Comparison of ENCODE assay signal across 18 cellular contexts in genomic region chr7:102889836-102890235, GRCh38. TPM values are rescaled to one million over a fixed set of nuclear protein-coding genes. Genes with fewer than 3 reads are reported as not detected.
"Had no signal": no experiment of that assay in that cellular context is flagged by ENCODE, and none has a peak within 500 bp of the region (broad histone marks: within the 10 kb centered on the region; RNA-seq: fewer than 3 reads in every experiment).

No MANE protein-coding gene starts in this region.

- H2AFZ ChIP-seq: neural progenitor cell had no signal

- H3K36me3 Mint-ChIP-seq: neural progenitor cell had no signal

- H3K9me3 ChIP-seq: testis had no signal

- H3K4me1 ChIP-seq: neural progenitor cell had no signal

- H3K9me3 Mint-ChIP-seq: activated CD4-positive, alpha-beta T cell treated with anti-CD3 and anti-CD28 coated beads, Interleukin-2, amount 10 ng/mL, durations not matched to agents 7 days and 5 days; activated T-helper 2 cell treated with anti-CD3 and anti-CD28 coated beads, Interferon-gamma antibody, Interleukin-2, Interleukin-4, amounts not matched to agents 10 μg/mL and 5 μg/mL and 100 μg/mL, durations not matched to agents 14 hours and 24 hours and 36 hours; endodermal cell; neural progenitor cell had no signal

- H3K4me1 Mint-ChIP-seq: activated CD4-positive, alpha-beta T cell treated with anti-CD3 and anti-CD28 coated beads, Interleukin-2, amount 10 ng/mL, durations not matched to agents 7 days and 5 days; endodermal cell; neural progenitor cell had no signal

- ATAC-seq: esophagus mucosa; left ventricle myocardium superior; right cardiac atrium; stimulated activated naive CD8-positive, alpha-beta T cell treated with anti-CD3 and anti-CD28 coated beads, Interleukin-15, Interleukin-2, amounts not matched to agents 100 U/mL and 50 U/mL, for 24 hours had no signal

- H3K27ac ChIP-seq: foreskin keratinocyte, neural progenitor cell, testis had no signal

- DNase-seq: activated CD4-positive, alpha-beta T cell treated with anti-CD3 and anti-CD28 coated beads, Interleukin-2, amount 10 ng/mL, durations not matched to agents 7 days and 5 days; activated CD4-positive, CD25-positive, alpha-beta regulatory T cell; activated CD8-positive, alpha-beta memory T cell treated with anti-CD3 and anti-CD28 coated beads for 24 hours; activated naive CD4-positive, alpha-beta T cell treated with anti-CD3 and anti-CD28 coated beads, Interleukin-2, amount 50 U/mL, for 16 hours; activated T-cell treated with anti-CD3 and anti-CD28 coated beads for 4 hours; cerebellar nuclear complex; endodermal cell; foreskin keratinocyte; left ventricle myocardium superior; mesendoderm; right cardiac atrium; stimulated activated CD4-positive, alpha-beta T cell treated with anti-CD3 and anti-CD28 coated beads, Interleukin-12 subunit alpha, Interleukin-12 subunit beta, amount 100 ng/mL, for 4 hours; stimulated activated CD4-positive, alpha-beta T cell treated with anti-CD3 and anti-CD28 coated beads, Interleukin-2, amount 100 ng/mL, for 48 hours; stimulated activated naive CD8-positive, alpha-beta T cell treated with anti-CD3 and anti-CD28 coated beads, Interleukin-15, Interleukin-2, amounts not matched to agents 100 U/mL and 50 U/mL, for 24 hours; testis had no signal

- H3K4me3 ChIP-seq: neural progenitor cell, testis had no signal

- H3K27ac Mint-ChIP-seq: activated CD4-positive, alpha-beta T cell treated with anti-CD3 and anti-CD28 coated beads, Interleukin-2, amount 10 ng/mL, durations not matched to agents 7 days and 5 days; activated T-helper 2 cell treated with anti-CD3 and anti-CD28 coated beads, Interferon-gamma antibody, Interleukin-2, Interleukin-4, amounts not matched to agents 10 μg/mL and 5 μg/mL and 100 μg/mL, durations not matched to agents 14 hours and 24 hours and 36 hours; endodermal cell; neural progenitor cell had no signal

- H3K4me3 Mint-ChIP-seq: activated CD4-positive, alpha-beta T cell treated with anti-CD3 and anti-CD28 coated beads, Interleukin-2, amount 10 ng/mL, durations not matched to agents 7 days and 5 days; endodermal cell; neural progenitor cell had no signal

- H3K27me3 ChIP-seq: foreskin keratinocyte, neural progenitor cell, testis had no signal

- H3K36me3 ChIP-seq: neural progenitor cell had no signal

RNA-seq across cellular contexts. Expression of gene LRRC17, which starts 23.0 kb away (rescaled TPM):
- total RNA-seq: activated T-helper 2 cell treated with anti-CD3 and anti-CD28 coated beads, Interferon-gamma antibody, Interleukin-2, Interleukin-4, amounts not matched to agents 10 μg/mL and 5 μg/mL and 100 μg/mL, durations not matched to agents 14 hours and 24 hours and 36 hours had no signal
